In the genomic region with DNA sequence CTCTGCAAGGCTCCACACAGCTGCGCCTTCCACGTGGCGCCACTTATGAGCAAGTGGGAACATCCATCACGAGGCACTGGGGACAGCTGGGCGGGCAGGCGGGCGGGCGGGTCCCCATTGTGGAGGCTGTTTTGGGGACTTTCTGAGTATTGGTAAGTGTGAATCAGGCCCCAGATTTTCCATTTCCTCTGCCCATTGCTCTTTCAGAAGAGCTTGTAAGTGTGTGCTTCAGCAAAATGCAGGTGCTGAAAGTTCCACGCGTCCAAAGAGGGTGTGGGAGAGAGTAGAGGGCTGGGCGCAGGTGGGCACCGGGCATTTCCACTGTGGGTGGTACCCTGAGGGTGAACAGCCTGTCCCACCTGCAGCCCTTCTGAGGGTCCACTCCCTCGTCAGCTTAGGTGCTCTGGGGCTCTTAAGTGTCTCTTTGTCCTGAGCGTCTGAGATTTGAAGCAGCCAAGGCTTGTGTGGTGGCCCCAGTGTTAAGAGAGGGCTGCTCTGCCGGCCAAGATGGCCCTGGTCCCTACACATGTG, we compare ENCODE assay signal across 23 cellular contexts.
A peak's percentile ranks its signal among the peaks of the same experiment; 100 is the strongest.
DNase-seq lines count a peak whose midpoint lies in the region; ATAC-seq and TF ChIP-seq lines count a peak whose summit lies in the region.
"Had no signal": no experiment of that assay in that cellular context is flagged by ENCODE, and none has a peak within 500 bp of the region (broad histone marks: within the 10 kb centered on the region; RNA-seq: fewer than 3 reads in every experiment).

No MANE protein-coding gene starts in this region.

- intact Hi-C loops in activated CD4-positive, alpha-beta memory T cell treated with anti-CD3 and anti-CD28 coated beads for 36 hours (cut with micrococcal nuclease): no loop called here
- intact Hi-C loops in activated CD8-positive, alpha-beta T cell treated with anti-CD3 and anti-CD28 coated beads for 36 hours (cut with micrococcal nuclease): no loop called here
- intact Hi-C loops in posterior vena cava (cut with DNase I): no loop called here
- intact Hi-C loops in sciatic nerve (cut with DNase I): no loop called here

- POLR2A ChIA-PET in activated CD4-positive, alpha-beta memory T cell treated with anti-CD3 and anti-CD28 coated beads for 36 hours (lab: Charles Lee): no interaction called here
- POLR2A ChIA-PET in activated CD4-positive, alpha-beta memory T cell treated with anti-CD3 and anti-CD28 coated beads, Interleukin-2, amount 10 ng/mL, durations not matched to agents 7 days and 5 days (lab: Charles Lee): no interaction called here
- POLR2A ChIA-PET in activated CD8-positive, alpha-beta T cell treated with anti-CD3 and anti-CD28 coated beads for 36 hours (lab: Charles Lee): no interaction called here

- no peak overlapping the region for H3K4me3 Mint-ChIP-seq in activated CD4-positive, alpha-beta memory T cell treated with anti-CD3 and anti-CD28 coated beads for 36 hours
- no peak overlapping the region for H3K4me3 Mint-ChIP-seq in activated CD4-positive, alpha-beta memory T cell treated with anti-CD3 and anti-CD28 coated beads, Interleukin-2, amount 10 ng/mL, durations not matched to agents 7 days and 5 days
- no peak overlapping the region for H3K4me3 Mint-ChIP-seq in activated CD8-positive, alpha-beta T cell treated with anti-CD3 and anti-CD28 coated beads for 36 hours
- H3K4me3 Mint-ChIP-seq: CD8-positive, alpha-beta memory T cell; central memory CD8-positive, alpha-beta T cell had no signal

- H3K9me3 Mint-ChIP-seq in activated CD4-positive, alpha-beta memory T cell treated with anti-CD3 and anti-CD28 coated beads for 36 hours: no peaks in the 10 kb centered on the region
- H3K9me3 Mint-ChIP-seq in activated CD4-positive, alpha-beta memory T cell treated with anti-CD3 and anti-CD28 coated beads, Interleukin-2, amount 10 ng/mL, durations not matched to agents 7 days and 5 days: no peaks in the 10 kb centered on the region
- H3K9me3 Mint-ChIP-seq in activated CD8-positive, alpha-beta T cell treated with anti-CD3 and anti-CD28 coated beads for 36 hours: no peaks in the 10 kb centered on the region
- H3K9me3 Mint-ChIP-seq: CD8-positive, alpha-beta memory T cell; central memory CD8-positive, alpha-beta T cell had no signal

- TF ChIP-seq CTCF in activated CD8-positive, alpha-beta T cell treated with anti-CD3 and anti-CD28 coated beads for 36 hours (IDR thresholded peaks at IDR 0.05): no peak

- no peaks in the 10 kb centered on the region for H3K36me3 Mint-ChIP-seq in activated CD4-positive, alpha-beta memory T cell treated with anti-CD3 and anti-CD28 coated beads for 36 hours
- no peaks in the 10 kb centered on the region for H3K36me3 Mint-ChIP-seq in activated CD4-positive, alpha-beta memory T cell treated with anti-CD3 and anti-CD28 coated beads, Interleukin-2, amount 10 ng/mL, durations not matched to agents 7 days and 5 days (ENCODE audit: low read depth)
- H3K36me3 Mint-ChIP-seq in activated CD8-positive, alpha-beta T cell treated with anti-CD3 and anti-CD28 coated beads for 36 hours (ENCODE audit: low read depth): no peaks in the 10 kb centered on the region
- H3K36me3 Mint-ChIP-seq: CD8-positive, alpha-beta memory T cell had no signal

- DNase-seq in activated CD4-positive, alpha-beta memory T cell treated with anti-CD3 and anti-CD28 coated beads for 36 hours: peak; percentile 57
- no peak for DNase-seq in activated CD4-positive, alpha-beta memory T cell treated with anti-CD3 and anti-CD28 coated beads, Interleukin-2, amount 10 ng/mL, durations not matched to agents 7 days and 5 days
- peak; percentile 61 for DNase-seq in activated CD8-positive, alpha-beta T cell treated with anti-CD3 and anti-CD28 coated beads for 36 hours
- DNase-seq in stimulated activated CD8-positive, alpha-beta memory T cell treated with anti-CD3 and anti-CD28 coated beads, Interleukin-4, amount 100 ng/mL, for 24 hours (ENCODE audit: low read depth): peak; percentile 6
- DNase-seq in posterior vena cava (ENCODE audit: low spot score) (no peak), sciatic nerve (ENCODE audit: low spot score) (no peak), superior temporal gyrus (ENCODE audit: extremely low spot score) (no peak)
- DNase-seq: activated gamma-delta T cell; CD8-positive, alpha-beta memory T cell; dermis blood vessel endothelial cell; DMS 273 treated with DMSO at 0.1 percent for 48 hours; EL; hippocampal formation; left colon; mesenchymal stem cell; MV-4-11; NCI-H146; NCI-H446 treated with DMSO at 0.1 percent for 48 hours; NCI-H82; RPMI8226; small intestine had no signal

- peaks cover 24% of the 10 kb centered on the region for H3K27me3 Mint-ChIP-seq in activated CD4-positive, alpha-beta memory T cell treated with anti-CD3 and anti-CD28 coated beads for 36 hours
- H3K27me3 Mint-ChIP-seq in activated CD4-positive, alpha-beta memory T cell treated with anti-CD3 and anti-CD28 coated beads, Interleukin-2, amount 10 ng/mL, durations not matched to agents 7 days and 5 days: peaks cover 35% of the 10 kb centered on the region
- H3K27me3 Mint-ChIP-seq in activated CD8-positive, alpha-beta T cell treated with anti-CD3 and anti-CD28 coated beads for 36 hours: peaks cover 19% of the 10 kb centered on the region

- H3K4me1 Mint-ChIP-seq in activated CD4-positive, alpha-beta memory T cell treated with anti-CD3 and anti-CD28 coated beads for 36 hours (ENCODE audit: low read depth): peaks cover 21% of the 10 kb centered on the region
- no peaks in the 10 kb centered on the region for H3K4me1 Mint-ChIP-seq in activated CD4-positive, alpha-beta memory T cell treated with anti-CD3 and anti-CD28 coated beads, Interleukin-2, amount 10 ng/mL, durations not matched to agents 7 days and 5 days
- H3K4me1 Mint-ChIP-seq in activated CD8-positive, alpha-beta T cell treated with anti-CD3 and anti-CD28 coated beads for 36 hours (ENCODE audit: low read depth): peaks cover 14% of the 10 kb centered on the region

- no peak overlapping the region for H3K27ac Mint-ChIP-seq in activated CD4-positive, alpha-beta memory T cell treated with anti-CD3 and anti-CD28 coated beads for 36 hours
- H3K27ac Mint-ChIP-seq in activated CD4-positive, alpha-beta memory T cell treated with anti-CD3 and anti-CD28 coated beads, Interleukin-2, amount 10 ng/mL, durations not matched to agents 7 days and 5 days: no peak overlapping the region
- no peak overlapping the region for H3K27ac Mint-ChIP-seq in activated CD8-positive, alpha-beta T cell treated with anti-CD3 and anti-CD28 coated beads for 36 hours

- CTCF ChIA-PET in activated CD4-positive, alpha-beta memory T cell treated with anti-CD3 and anti-CD28 coated beads for 36 hours (lab: Charles Lee): no interaction called here
- CTCF ChIA-PET in activated CD4-positive, alpha-beta memory T cell treated with anti-CD3 and anti-CD28 coated beads, Interleukin-2, amount 10 ng/mL, durations not matched to agents 7 days and 5 days (lab: Charles Lee): no interaction called here
- CTCF ChIA-PET in activated CD8-positive, alpha-beta T cell treated with anti-CD3 and anti-CD28 coated beads for 36 hours (lab: Charles Lee): no interaction called here

- ATAC-seq in activated CD8-positive, alpha-beta T cell treated with anti-CD3 and anti-CD28 coated beads for 36 hours: peak; percentile 69
- ATAC-seq in esophagus mucosa (peak; percentile 15), sciatic nerve (no peak)
- ATAC-seq: left colon had no signal

Comparison
In these comparisons a context has a peak if more than half of its experiments do, and no peak if none do; other contexts are left out.
1. DNase-seq: peak in activated CD4-positive, alpha-beta memory T cell treated with anti-CD3 and anti-CD28 coated beads for 36 hours (single experiment), activated CD8-positive, alpha-beta T cell treated with anti-CD3 and anti-CD28 coated beads for 36 hours (single experiment) and stimulated activated CD8-positive, alpha-beta memory T cell treated with anti-CD3 and anti-CD28 coated beads, Interleukin-4, amount 100 ng/mL, for 24 hours (single experiment); none in activated CD4-positive, alpha-beta memory T cell treated with anti-CD3 and anti-CD28 coated beads, Interleukin-2, amount 10 ng/mL, durations not matched to agents 7 days and 5 days (single experiment), posterior vena cava (single experiment), sciatic nerve (single experiment) and superior temporal gyrus (single experiment).